ENCODE assay signal across 8 cellular contexts in the genomic region with DNA sequence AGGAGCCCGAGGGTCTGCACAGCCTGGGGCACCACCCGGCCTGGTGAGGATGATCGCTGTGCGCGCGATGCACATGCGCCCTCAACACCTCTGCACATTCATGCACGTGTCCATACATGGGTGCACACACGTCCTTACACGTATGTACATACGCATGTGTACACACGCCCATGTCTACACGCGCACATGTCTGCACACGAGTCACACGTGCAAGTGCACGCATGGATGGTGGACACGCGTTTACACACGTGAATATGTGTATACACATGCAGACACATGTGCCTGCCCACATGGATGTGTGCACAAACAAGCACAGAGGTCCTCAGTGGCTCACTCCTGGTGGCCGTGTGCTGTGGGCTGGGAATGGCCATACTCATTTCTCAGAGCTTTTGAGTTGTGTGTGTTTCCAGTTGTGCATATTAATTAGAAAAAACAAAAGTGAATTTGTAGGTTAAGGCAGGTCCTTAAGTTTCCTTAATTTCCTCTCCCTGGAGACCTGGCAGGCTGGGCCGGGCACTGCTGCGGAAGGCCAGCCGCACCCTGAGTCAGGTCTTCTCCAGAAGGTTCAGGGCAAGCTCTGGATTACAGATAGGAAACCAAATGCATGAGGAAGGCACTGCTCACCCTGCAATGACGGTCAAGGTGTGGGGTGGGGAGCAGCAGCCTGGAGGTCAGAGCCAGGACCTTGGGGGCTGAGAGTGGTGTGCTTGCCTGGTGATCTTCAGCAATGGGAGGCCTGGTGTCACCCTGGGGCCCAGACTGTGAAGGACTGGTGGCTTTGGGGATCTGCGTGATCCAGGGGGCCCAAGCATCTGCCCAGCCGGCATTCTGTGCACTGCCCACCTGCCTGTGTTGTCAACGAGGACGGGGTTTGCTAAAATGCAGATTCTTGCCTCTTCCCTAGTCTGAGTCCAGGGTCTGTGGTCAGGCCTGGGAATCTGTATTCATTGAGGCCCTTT.
DNase-seq lines count a peak whose midpoint lies in the region; ATAC-seq lines count a peak whose summit lies in the region.

No MANE protein-coding gene starts in this region.

- DNase-seq in CMK (ENCODE audit: low read depth) (peak; percentile 72), T-helper 9 cell (peak; percentile 30), pons (ENCODE audit: low spot score) (peak; percentile 35), DMS153 (lab: John Stamatoyannopoulos, UW) (no peak), NCI-H345 (lab: John Stamatoyannopoulos, UW) (no peak)
- peak; percentile 44 for DNase-seq in central memory CD4-positive, alpha-beta T cell

- ATAC-seq in HG02610 (IDR thresholded peaks at IDR 0.05; ENCODE audit: unreplicated experiment) (no peak), HG03378 (IDR thresholded peaks at IDR 0.05; ENCODE audit: unreplicated experiment) (no peak)

Comparison
In these comparisons a context has a peak if more than half of its experiments do, and no peak if none do; other contexts are left out.
1. DNase-seq: peak in CMK (single experiment), T-helper 9 cell (single experiment), central memory CD4-positive, alpha-beta T cell (single experiment) and pons (single experiment); none in DMS153 (single experiment) and NCI-H345 (single experiment).